15 cellular contexts compared by ENCODE assay signal in the genomic region with DNA sequence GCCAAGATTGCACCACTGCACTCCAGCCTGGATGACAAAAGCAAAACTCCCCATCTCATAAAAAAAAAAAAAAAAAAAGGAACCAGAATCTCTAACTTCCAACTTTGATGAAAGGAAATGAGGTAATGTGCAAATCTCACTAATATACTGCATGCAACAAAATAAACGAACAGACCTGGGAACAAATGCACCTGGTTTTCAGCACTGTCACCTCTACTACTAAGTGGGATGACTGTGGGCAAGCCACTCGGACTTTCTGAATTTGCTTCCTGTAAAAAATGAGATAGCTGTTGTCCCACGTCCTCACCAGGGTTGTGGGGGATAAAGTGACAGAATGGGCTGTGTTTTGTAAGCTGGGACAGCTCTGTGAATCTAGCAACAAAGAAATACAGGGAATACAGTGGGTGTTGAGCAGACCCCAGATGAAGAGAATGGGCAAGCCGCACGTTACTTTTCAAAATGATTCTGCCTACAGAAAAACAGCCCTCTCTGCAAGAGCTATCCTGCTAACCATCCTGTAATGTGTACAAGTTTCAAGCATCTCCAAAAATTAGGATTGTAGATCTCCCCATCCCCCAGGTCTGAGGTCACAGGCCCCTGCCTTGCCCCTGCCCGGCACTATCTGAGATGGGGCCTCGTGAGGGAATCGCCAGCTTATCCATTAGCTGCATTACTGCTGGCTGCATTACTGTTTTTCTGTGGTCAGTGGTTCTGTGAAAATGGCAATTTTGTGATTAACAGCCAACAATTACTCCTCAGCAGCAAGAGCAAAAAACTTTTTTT.
A peak's percentile ranks its signal among the peaks of the same experiment; 100 is the strongest.
DNase-seq lines count a peak whose midpoint lies in the region; ATAC-seq, FAIRE-seq and TF ChIP-seq lines count a peak whose summit lies in the region.
"Had no signal": no experiment of that assay in that cellular context is flagged by ENCODE, and none has a peak within 500 bp of the region (broad histone marks: within the 10 kb centered on the region; RNA-seq: fewer than 3 reads in every experiment).

No MANE protein-coding gene starts in this region.

- DNase-seq in CD4-positive, alpha-beta memory T cell = no peak
- DNase-seq in Kasumi-1 (lab: John Stamatoyannopoulos, UW) (peak; percentile 5 to 21), kidney (peak; percentile 13), HuH-7.5 (ENCODE audit: low spot score) (no peak), GM10266 (ENCODE audit: extremely low spot score) (no peak)
- no peak for DNase-seq in stimulated activated naive CD4-positive, alpha-beta T cell treated with Interleukin-2 at 50 U/mL for 16 hours (lab: John Stamatoyannopoulos, UW)
- DNase-seq: CD8-positive, alpha-beta memory T cell; heart right ventricle; left colon; retina; stimulated activated CD4-positive, alpha-beta T cell treated with anti-CD3 and anti-CD28 coated beads, Interleukin-2, amount 100 ng/mL, for 48 hours had no signal

- H3K4me1 Mint-ChIP-seq in CD4-positive, alpha-beta memory T cell = peaks cover 41 to 76% (median 57%) of the 10 kb centered on the region in 4 donors
- peaks cover 26% of the 10 kb centered on the region for H3K4me1 Mint-ChIP-seq in activated T-helper 17 cell treated with anti-CD3 and anti-CD28 coated beads, Interleukin-2, amount 50 U/mL, for 72 hours

- intact Hi-C loops in CD4-positive, alpha-beta memory T cell (cut with micrococcal nuclease) = no loop called here
- intact Hi-C loops in kidney (cut with DNase I) = no loop called here

- no peak overlapping the region for H3K9ac ChIP-seq in kidney (ENCODE audit: low read length in 2 of 2)

- H3K9me3 ChIP-seq in CD4-positive, alpha-beta memory T cell (ENCODE audit: control insufficient read depth in 1 of 2, low read length in 2 of 2) = no peaks in the 10 kb centered on the region
- no peaks in the 10 kb centered on the region for H3K9me3 ChIP-seq in kidney (ENCODE audit: control insufficient read depth in 1 of 2, low read length in 2 of 2)
- H3K9me3 ChIP-seq: heart right ventricle had no signal

- no peak for FAIRE-seq in kidney (lab: Jason Lieb, UNC)
- FAIRE-seq: RCC 7860 had no signal

- no peak overlapping the region for H3K27ac ChIP-seq in CD4-positive, alpha-beta memory T cell (ENCODE audit: low read depth, low read length)
- H3K27ac ChIP-seq in kidney (ENCODE audit: low read depth in 2 of 2, low read length in 2 of 2) = no peak overlapping the region
- H3K27ac ChIP-seq: epithelial cell of prostate, heart right ventricle had no signal

- CTCF ChIA-PET in CD4-positive, alpha-beta memory T cell (lab: Charles Lee; ENCODE audit: partially characterized antibody) = interaction anchor here (0.9 kb wide), 1 partner anchor 203 kb away, joined by 3 read pairs; no protein-coding TSS in a partner anchor

- ATAC-seq in activated T-helper 17 cell treated with anti-CD3 and anti-CD28 coated beads, Interleukin-2, amount 50 U/mL, for 72 hours (replicated peaks) = no peak
- no peak for ATAC-seq in GM18505 (IDR thresholded peaks at IDR 0.05; ENCODE audit: unreplicated experiment)
- ATAC-seq: heart right ventricle, left colon had no signal

- H3K4me3 ChIP-seq in CD4-positive, alpha-beta memory T cell (ENCODE audit: low read length in 2 of 2) = no peak overlapping the region
- no peak overlapping the region for H3K4me3 ChIP-seq in kidney (ENCODE audit: low read length in 2 of 2)
- H3K4me3 ChIP-seq: heart right ventricle had no signal

- H3K27me3 ChIP-seq in CD4-positive, alpha-beta memory T cell (ENCODE audit: insufficient read depth, low read length) = no peaks in the 10 kb centered on the region
- H3K27me3 ChIP-seq: heart right ventricle had no signal

- H3K36me3 Mint-ChIP-seq in CD4-positive, alpha-beta memory T cell = peaks cover 11 to 12% of the 10 kb centered on the region in 2 donors
- peaks cover 11% of the 10 kb centered on the region for H3K36me3 Mint-ChIP-seq in activated T-helper 17 cell treated with anti-CD3 and anti-CD28 coated beads, Interleukin-2, amount 50 U/mL, for 72 hours (ENCODE audit: low read depth)

- peak overlapping the region in 5 of 7 donors; percentile 7 to 66 (median 30) for H3K27ac Mint-ChIP-seq in CD4-positive, alpha-beta memory T cell
- H3K27ac Mint-ChIP-seq in activated T-helper 17 cell treated with anti-CD3 and anti-CD28 coated beads, Interleukin-2, amount 50 U/mL, for 72 hours = peak overlapping the region; percentile 54

- peak overlapping the region in 1 of 8 donors; percentile 43 for H3K4me3 Mint-ChIP-seq in CD4-positive, alpha-beta memory T cell
- H3K4me3 Mint-ChIP-seq in activated T-helper 17 cell treated with anti-CD3 and anti-CD28 coated beads, Interleukin-2, amount 50 U/mL, for 72 hours = peak overlapping the region; percentile 37

- POLR2A ChIA-PET in CD4-positive, alpha-beta memory T cell (lab: Charles Lee; ENCODE audit: partially characterized antibody) = no interaction called here

- H3K36me3 ChIP-seq in CD4-positive, alpha-beta memory T cell (ENCODE audit: insufficient read depth, low read length) = peaks cover 10% of the 10 kb centered on the region
- H3K36me3 ChIP-seq in kidney (ENCODE audit: control insufficient read depth in 1 of 2, insufficient read depth in 2 of 2, low read length in 2 of 2) = no peaks in the 10 kb centered on the region

- no peaks in the 10 kb centered on the region for H3K27me3 Mint-ChIP-seq in CD4-positive, alpha-beta memory T cell
- no peaks in the 10 kb centered on the region for H3K27me3 Mint-ChIP-seq in activated T-helper 17 cell treated with anti-CD3 and anti-CD28 coated beads, Interleukin-2, amount 50 U/mL, for 72 hours
- H3K27me3 Mint-ChIP-seq: CD8-positive, alpha-beta memory T cell had no signal

- no peak for TF ChIP-seq POLR2A in GM18505 (IDR thresholded peaks at IDR 0.05; ENCODE audit: borderline replicate concordance, extremely low read depth, insufficient read depth, insufficient read length)

- TF ChIP-seq CTCF in kidney (IDR thresholded peaks at IDR 0.05; ENCODE audit: borderline replicate concordance, extremely low read depth, insufficient read depth) = no peak
- no peak for TF ChIP-seq CTCF in GM10266 (IDR thresholded peaks at IDR 0.05; ENCODE audit: control insufficient read depth, insufficient read depth, low read depth, missing control alignments)

- H3K4me1 ChIP-seq in CD4-positive, alpha-beta memory T cell (ENCODE audit: insufficient read depth, low read length) = peaks cover 49% of the 10 kb centered on the region
- H3K4me1 ChIP-seq in kidney (ENCODE audit: control insufficient read depth in 1 of 2, insufficient read depth in 1 of 2, low read depth in 1 of 2, low read length in 2 of 2) = peaks cover 28 to 44% of the 10 kb centered on the region in 2 donors

- no peaks in the 10 kb centered on the region for H3K9me3 Mint-ChIP-seq in CD4-positive, alpha-beta memory T cell
- no peaks in the 10 kb centered on the region for H3K9me3 Mint-ChIP-seq in activated T-helper 17 cell treated with anti-CD3 and anti-CD28 coated beads, Interleukin-2, amount 50 U/mL, for 72 hours
- H3K9me3 Mint-ChIP-seq: CD8-positive, alpha-beta memory T cell had no signal

Comparison
In these comparisons a context has a peak if more than half of its experiments do, and no peak if none do; other contexts are left out.
1. DNase-seq: peak in Kasumi-1 (2 of 2) and kidney (single experiment); none in CD4-positive, alpha-beta memory T cell (0 of 5), HuH-7.5 (single experiment), stimulated activated naive CD4-positive, alpha-beta T cell treated with Interleukin-2 at 50 U/mL for 16 hours (single experiment) and GM10266 (single experiment).